In the genomic region with DNA sequence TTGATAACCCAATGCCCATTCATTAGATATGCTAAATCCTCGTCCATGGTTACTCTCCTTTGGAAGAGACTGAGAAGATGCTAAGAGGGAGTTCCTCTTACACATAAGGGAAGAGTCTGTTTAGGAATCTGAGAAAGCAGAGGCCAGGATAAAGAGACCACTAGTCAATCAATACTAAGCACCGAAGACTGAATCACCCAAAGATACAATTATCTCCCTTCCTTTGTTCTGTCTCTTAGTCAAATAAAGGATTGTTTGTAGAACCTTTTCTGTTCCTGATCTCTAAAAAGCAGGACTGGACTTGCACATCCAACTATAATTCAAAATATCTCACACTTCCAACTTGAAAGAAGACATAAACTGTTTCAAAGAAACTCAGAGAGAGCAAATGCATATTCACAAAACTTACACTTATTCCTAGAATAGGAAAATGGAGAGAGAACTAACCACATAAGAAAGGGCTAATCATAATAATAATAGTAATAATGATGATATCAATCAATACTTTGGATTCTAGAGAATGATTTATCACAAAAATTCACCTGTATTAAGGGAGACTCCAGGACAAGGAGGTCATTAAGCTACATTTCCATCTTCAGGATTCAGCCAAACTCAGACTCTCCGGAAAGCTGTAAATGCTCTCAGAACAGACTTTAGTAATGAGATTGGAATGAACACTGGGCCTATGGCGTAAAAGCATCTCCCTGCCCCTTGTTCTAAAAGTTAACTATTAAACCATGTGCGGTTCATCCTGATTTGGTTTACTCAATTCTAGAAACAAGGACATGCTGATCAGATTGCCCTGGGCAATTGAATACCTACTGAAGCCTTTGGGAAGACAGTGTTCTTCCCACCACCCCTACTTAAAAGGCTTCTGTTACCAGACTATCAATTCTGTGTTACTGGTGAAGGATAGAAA, we compare ENCODE assay signal across 10 cellular contexts.
DNase-seq lines count a peak whose midpoint lies in the region; ATAC-seq and TF ChIP-seq lines count a peak whose summit lies in the region.
"Had no signal": no experiment of that assay in that cellular context is flagged by ENCODE, and none has a peak within 500 bp of the region (broad histone marks: within the 10 kb centered on the region; RNA-seq: fewer than 3 reads in every experiment).

No MANE protein-coding gene starts in this region.

- H3K36me3 Mint-ChIP-seq in naive thymus-derived CD8-positive, alpha-beta T cell: peaks cover 0 to 19% (median 11%) of the 10 kb centered on the region in 3 donors

- no peak for ATAC-seq in HG03460 (IDR thresholded peaks at IDR 0.05; ENCODE audit: unreplicated experiment)
- no peak for ATAC-seq in naive thymus-derived CD8-positive, alpha-beta T cell

- H3K9me3 Mint-ChIP-seq in naive thymus-derived CD8-positive, alpha-beta T cell: no peaks in the 10 kb centered on the region

- DNase-seq in AG09319 (ENCODE audit: extremely low read depth, low read depth) (peak; percentile 36), M059J (ENCODE audit: low read depth) (peak; percentile 60), esophagus squamous epithelium (lab: John Stamatoyannopoulos, UW) (no peak), non-pigmented ciliary epithelial cell (ENCODE audit: low read depth) (peak; percentile 32), NCI-H2107 (lab: John Stamatoyannopoulos, UW) (no peak)
- no peak for DNase-seq in naive thymus-derived CD8-positive, alpha-beta T cell
- DNase-seq in stimulated activated CD8-positive, alpha-beta memory T cell treated with anti-CD3 and anti-CD28 coated beads, Interleukin-4, amount 100 ng/mL, for 48 hours: no peak
- DNase-seq: GF-D8 had no signal

- H3K4me3 ChIP-seq in esophagus squamous epithelium: peak overlapping the region in 1 of 4 donors; percentile 26

- H3K4me1 Mint-ChIP-seq in naive thymus-derived CD8-positive, alpha-beta T cell: peaks cover 11 to 42% (median 25%) of the 10 kb centered on the region in 4 donors

- no peak overlapping the region for H3K4me3 Mint-ChIP-seq in naive thymus-derived CD8-positive, alpha-beta T cell

- H3K27me3 Mint-ChIP-seq in naive thymus-derived CD8-positive, alpha-beta T cell: no peaks in the 10 kb centered on the region

- WGBS in esophagus squamous epithelium, 2 donors: 60 to 68% methylated on average over 5 of the region's 5 CpGs

- H3K27me3 ChIP-seq in esophagus squamous epithelium: no peaks in the 10 kb centered on the region

- no peaks in the 10 kb centered on the region for H3K9me3 ChIP-seq in esophagus squamous epithelium

- POLR2A ChIA-PET in naive thymus-derived CD8-positive, alpha-beta T cell (lab: Charles Lee): interaction anchor here (0.5 kb wide), 1 partner anchor 532 kb away, joined by 5 read pairs; no protein-coding TSS in a partner anchor

- H3K27ac Mint-ChIP-seq in naive thymus-derived CD8-positive, alpha-beta T cell: peak overlapping the region in 1 of 10 donors; percentile 47

- peaks cover 0 to 6% (median 0%) of the 10 kb centered on the region in 3 donors for H3K4me1 ChIP-seq in esophagus squamous epithelium

- H3K27ac ChIP-seq in esophagus squamous epithelium: peak overlapping the region in 3 of 4 donors; percentile 16 to 58 (median 42)
- H3K27ac ChIP-seq: VCaP had no signal

- H3K36me3 ChIP-seq in esophagus squamous epithelium: no peaks in the 10 kb centered on the region

- intact Hi-C loops in esophagus squamous epithelium (cut with DNase I): no loop called here

- TF ChIP-seq POLR2A in esophagus squamous epithelium (IDR thresholded peaks at IDR 0.05): no peak

- TF ChIP-seq CTCF in AG09319 (IDR thresholded peaks at IDR 0.05; ENCODE audit: low read depth, low read length) (no peak), esophagus squamous epithelium (IDR thresholded peaks at IDR 0.05) (no peak)

Comparison
In these comparisons a context has a peak if more than half of its experiments do, and no peak if none do; other contexts are left out.
1. DNase-seq: peak in AG09319 (single experiment), M059J (single experiment) and non-pigmented ciliary epithelial cell (single experiment); none in esophagus squamous epithelium (single experiment), NCI-H2107 (single experiment), naive thymus-derived CD8-positive, alpha-beta T cell (0 of 10) and stimulated activated CD8-positive, alpha-beta memory T cell treated with anti-CD3 and anti-CD28 coated beads, Interleukin-4, amount 100 ng/mL, for 48 hours (single experiment).